In the genomic region with DNA sequence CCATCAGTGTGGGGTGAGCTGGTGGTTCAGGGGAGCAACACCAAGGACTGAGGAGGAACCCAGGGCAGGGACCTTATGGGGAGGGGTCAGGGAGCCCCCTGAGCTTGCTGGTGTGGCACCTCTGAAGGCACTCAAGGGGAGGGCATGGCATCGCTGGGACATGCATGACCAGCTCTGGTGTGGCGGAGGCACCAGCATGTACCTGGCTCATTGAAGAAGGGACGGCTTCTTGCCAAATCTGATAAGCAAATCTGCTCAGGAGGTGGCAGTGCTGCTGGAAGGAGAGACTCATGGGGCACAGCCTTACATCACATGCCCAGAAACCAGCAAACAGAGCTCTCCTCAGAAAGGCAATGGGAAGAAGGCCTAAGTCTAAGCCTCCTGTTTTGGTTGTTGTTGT, we compare ENCODE assay signal across 22 cellular contexts.
"Had no signal": no experiment of that assay in that cellular context is flagged by ENCODE, and none has a peak within 500 bp of the region (broad histone marks: within the 10 kb centered on the region; RNA-seq: fewer than 3 reads in every experiment).

No MANE protein-coding gene starts in this region.

- H3K4me1 ChIP-seq: gastroesophageal sphincter, heart left ventricle, psoas muscle, sigmoid colon had no signal

- ATAC-seq: effector memory CD8-positive, alpha-beta T cell; gastroesophageal sphincter; left lobe of liver; mucosa of descending colon; naive thymus-derived CD4-positive, alpha-beta T cell; psoas muscle; right cardiac atrium; stimulated activated effector memory CD8-positive, alpha-beta T cell treated with anti-CD3 and anti-CD28 coated beads, Interleukin-12 subunit alpha, Interleukin-12 subunit beta, amount 100 ng/mL, for 72 hours had no signal

- H3K27ac ChIP-seq: gastroesophageal sphincter, heart left ventricle, hepatocyte, neural progenitor cell, psoas muscle, sigmoid colon, suprapubic skin had no signal

- DNase-seq: cortex of kidney; effector memory CD8-positive, alpha-beta T cell; foreskin fibroblast; heart left ventricle; kidney; mesenchymal stem cell; mucosa of descending colon; naive thymus-derived CD4-positive, alpha-beta T cell; nucleus accumbens; psoas muscle; right cardiac atrium; sigmoid colon; stimulated activated CD4-positive, alpha-beta T cell treated with anti-CD3 and anti-CD28 coated beads, Interleukin-2, amount 100 ng/mL, for 24 hours; stimulated activated CD4-positive, alpha-beta T cell treated with anti-CD3 and anti-CD28 coated beads, Interleukin-4, amount 100 ng/mL, for 24 hours; stimulated activated naive CD4-positive, alpha-beta T cell treated with Interleukin-2 at 50 U/mL for 16 hours; trophoblast cell had no signal

- H3K36me3 ChIP-seq: gastroesophageal sphincter, neural progenitor cell, sigmoid colon had no signal

- H3K27me3 ChIP-seq: gastroesophageal sphincter, heart left ventricle, hepatocyte, neural progenitor cell, sigmoid colon, suprapubic skin had no signal

- H3K9me3 ChIP-seq: gastroesophageal sphincter, heart left ventricle, mucosa of descending colon, psoas muscle, sigmoid colon, suprapubic skin had no signal

- H3K4me3 ChIP-seq: gastroesophageal sphincter, heart left ventricle, hepatocyte, mucosa of descending colon, neural progenitor cell, psoas muscle, sigmoid colon, suprapubic skin had no signal
